13 cellular contexts compared by ENCODE assay signal in the genomic region with DNA sequence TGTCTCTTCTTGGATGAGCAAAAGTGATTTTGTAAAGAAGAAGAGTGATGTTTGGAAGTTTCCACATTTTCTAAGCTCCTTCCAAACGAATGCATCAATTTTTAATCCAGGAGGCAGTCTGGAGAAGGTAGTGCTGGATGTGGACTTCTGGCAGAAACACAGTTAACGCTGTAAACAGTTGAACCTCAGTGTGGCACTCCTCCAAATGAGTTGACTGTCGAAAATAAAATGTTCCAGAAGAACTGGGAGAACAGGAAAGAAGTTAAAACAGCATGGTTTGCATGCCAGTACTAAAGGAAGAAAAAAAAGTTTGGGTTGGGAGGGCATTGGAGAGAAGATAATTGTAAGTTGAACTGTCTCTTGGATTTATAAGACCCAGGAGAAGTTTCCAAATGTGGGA. TPM values are rescaled to one million over a fixed set of nuclear protein-coding genes. Genes with fewer than 3 reads are reported as not detected.
DNase-seq lines count a peak whose midpoint lies in the region; ATAC-seq, FAIRE-seq and TF ChIP-seq lines count a peak whose summit lies in the region.
"Had no signal": no experiment of that assay in that cellular context is flagged by ENCODE, and none has a peak within 500 bp of the region (broad histone marks: within the 10 kb centered on the region; RNA-seq: fewer than 3 reads in every experiment).

No MANE protein-coding gene starts in this region.

- intact Hi-C loops in endothelial cell of umbilical vein (cut with micrococcal nuclease) (no loop called here), right lobe of liver (cut with DNase I) (no loop called here), spleen (cut with DNase I; ENCODE audit: low total_unique reads) (no loop called here)

- peaks cover 9% of the 10 kb centered on the region; the same call in 1 of the 2 replicates for H3K36me3 ChIP-seq in HUES6 (ENCODE audit: control insufficient read depth, insufficient read depth, low read length)
- no peaks in the 10 kb centered on the region for H3K36me3 ChIP-seq in endothelial cell of umbilical vein (ENCODE audit: control insufficient read depth in 2 of 2, extremely low read depth in 1 of 2, insufficient read depth in 2 of 2, low read length in 2 of 2)
- H3K36me3 ChIP-seq in right lobe of liver: no peaks in the 10 kb centered on the region
- H3K36me3 ChIP-seq in spleen: no peaks in the 10 kb centered on the region
- H3K36me3 ChIP-seq: BLaER1 treated with 17β-estradiol and CSF1 and Interleukin-3, amounts not matched to agents 10 nM and 100 nM had no signal

- in situ Hi-C loops in KBM-7 (cut with MboI; ENCODE audit: low pct_unique_long_range_greater_than_20kb, low sequenced_read_pairs): no loop called here

- no peaks in the 10 kb centered on the region for H3K9me1 ChIP-seq in endothelial cell of umbilical vein (replicated peaks; ENCODE audit: control insufficient read depth, extremely low read depth, insufficient read depth, low read length)

- no peaks in the 10 kb centered on the region for H4K20me1 ChIP-seq in endothelial cell of umbilical vein (replicated peaks; ENCODE audit: control insufficient read depth, extremely low read depth, insufficient read depth, low read length)
- H4K20me1 ChIP-seq: BLaER1 treated with 17β-estradiol and CSF1 and Interleukin-3, amounts not matched to agents 10 nM and 100 nM had no signal

- no peak overlapping the region for H2AFZ ChIP-seq in endothelial cell of umbilical vein (ENCODE audit: low read depth, low read length)

- dilution Hi-C loops in endothelial cell of umbilical vein (cut with MboI; ENCODE audit: extremely low pct_ligation_motif_present, low sequenced_read_pairs): no loop called here

- H3K4me1 ChIP-seq in HUES6 (ENCODE audit: control insufficient read depth, insufficient read depth, low read length) (peaks cover 73% of the 10 kb centered on the region), endothelial cell of umbilical vein (ENCODE audit: control insufficient read depth, extremely low read depth, insufficient read depth, low read length) (peaks cover 3% of the 10 kb centered on the region), right lobe of liver (peaks cover 0 to 29% (median 6%) of the 10 kb centered on the region in 4 donors), spleen (peaks cover 9 to 35% (median 25%) of the 10 kb centered on the region in 6 donors)

- TF ChIP-seq CTCF in endothelial cell of umbilical vein (IDR thresholded peaks at IDR 0.05; ENCODE audit: extremely low read depth in 1 of 2, insufficient read depth in 1 of 2, low read depth in 1 of 2, low read length in 2 of 2) (no peak), right lobe of liver (IDR thresholded peaks at IDR 0.05) (no peak), spleen (IDR thresholded peaks at IDR 0.05 in 8 of 11, conservative IDR thresholded peaks at IDR 0.05 in 3 of 11) (no peak)

- 9% methylated on average over 3 of the region's 3 CpGs for WGBS in right lobe of liver (ENCODE audit: insufficient coverage, low coverage, low lambda C conversion rate, missing lambda C conversion rate)
- 41 to 61% (median 50%) methylated on average over 3 of the region's 3 CpGs for WGBS in spleen, 5 donors

- POLR2A ChIA-PET in endothelial cell of umbilical vein (lab: Charles Lee): no interaction called here

- ATAC-seq in right lobe of liver: peak; percentile 36 to 60 (median 44)
- ATAC-seq: natural killer cell treated with Interleukin-12 subunit alpha and Interleukin-12 subunit beta and Interleukin-15 and Interleukin-18, amount 100 ng/mL, for 72 hours had no signal

- peak; percentile 73 for DNase-seq in endothelial cell of umbilical vein (ENCODE audit: low read depth, low spot score)
- no peak for DNase-seq in right lobe of liver
- no peak for DNase-seq in spleen
- DNase-seq in kidney tubule cell (ENCODE audit: low spot score): no peak
- DNase-seq in KBM-7: no peak
- DNase-seq in RCC 7860 (ENCODE audit: low spot score): no peak
- no peak for DNase-seq in AML-193 (lab: John Stamatoyannopoulos, UW)
- DNase-seq: NCI-H1436 had no signal

- H3K4me3 ChIP-seq in HUES6 (ENCODE audit: low read depth, low read length) (no peak overlapping the region), endothelial cell of umbilical vein (replicated peaks in 1 of 3; ENCODE audit: insufficient read depth in 1 of 3, low read depth in 1 of 3, low read length in 3 of 3) (no peak overlapping the region), right lobe of liver (no peak overlapping the region), spleen (no peak overlapping the region)
- H3K4me3 ChIP-seq: BLaER1 treated with 17β-estradiol and CSF1 and Interleukin-3, amounts not matched to agents 10 nM and 100 nM had no signal

- BruUV-seq in endothelial cell of umbilical vein (replicated peaks; lab: Mats Ljungman, UMichigan): no TSS peak

- no peak overlapping the region for H3K4me2 ChIP-seq in endothelial cell of umbilical vein (ENCODE audit: insufficient read depth, low read length)

- CTCF ChIA-PET in endothelial cell of umbilical vein (lab: Charles Lee): interaction anchor here (1.4 kb wide), 1 partner anchor 10 kb away, joined by 4 read pairs; no protein-coding TSS in a partner anchor

- TF ChIP-seq POLR2A in endothelial cell of umbilical vein (IDR thresholded peaks at IDR 0.05; ENCODE audit: low read depth, low read length) (no peak), right lobe of liver (IDR thresholded peaks at IDR 0.05) (no peak), spleen (IDR thresholded peaks at IDR 0.05) (no peak)

- H3K9me3 ChIP-seq in HUES6 (ENCODE audit: control insufficient read depth, insufficient read depth, low read depth, low read length) (no peaks in the 10 kb centered on the region), endothelial cell of umbilical vein (replicated peaks; ENCODE audit: control insufficient read depth, insufficient read depth, low read length) (no peaks in the 10 kb centered on the region), right lobe of liver (no peaks in the 10 kb centered on the region), spleen (no peaks in the 10 kb centered on the region)
- H3K9me3 ChIP-seq: BLaER1 treated with 17β-estradiol and CSF1 and Interleukin-3, amounts not matched to agents 10 nM and 100 nM had no signal

- no peaks in the 10 kb centered on the region for H3K79me2 ChIP-seq in endothelial cell of umbilical vein (ENCODE audit: control insufficient read depth, insufficient read depth, low read length)

- no peak overlapping the region for H3K9ac ChIP-seq in HUES6 (ENCODE audit: low read length)
- H3K9ac ChIP-seq in endothelial cell of umbilical vein (replicated peaks; ENCODE audit: extremely low read depth, insufficient read depth, low read length): no peak overlapping the region
- H3K9ac ChIP-seq: BLaER1 treated with 17β-estradiol and CSF1 and Interleukin-3, amounts not matched to agents 10 nM and 100 nM had no signal

- no peaks in the 10 kb centered on the region for H3K27me3 ChIP-seq in HUES6 (ENCODE audit: control insufficient read depth, insufficient read depth, low read length)
- no peaks in the 10 kb centered on the region for H3K27me3 ChIP-seq in endothelial cell of umbilical vein (ENCODE audit: control insufficient read depth in 2 of 2, insufficient read depth in 2 of 2, low read length in 2 of 2)
- H3K27me3 ChIP-seq in right lobe of liver: no peaks in the 10 kb centered on the region
- H3K27me3 ChIP-seq in spleen (replicated peaks in 1 of 7): peaks cover 0 to 9% (median 0%) of the 10 kb centered on the region in 7 donors
- H3K27me3 ChIP-seq: BLaER1 treated with 17β-estradiol and CSF1 and Interleukin-3, amounts not matched to agents 10 nM and 100 nM had no signal

- no peak for FAIRE-seq in endothelial cell of umbilical vein (lab: Jason Lieb, UNC)
- FAIRE-seq in RCC 7860 (lab: Jason Lieb, UNC): no peak
- FAIRE-seq: TTC549, urothelium cell line had no signal

- H3K27ac ChIP-seq in HUES6 (ENCODE audit: low read depth, low read length): 0 out of 2 replicates have a peak overlapping the region, but pooled peaks have one; percentile 35
- no peak overlapping the region for H3K27ac ChIP-seq in endothelial cell of umbilical vein (ENCODE audit: insufficient read depth, low read depth, low read length)
- H3K27ac ChIP-seq in right lobe of liver: peak overlapping the region in 1 of 3 donors; percentile 55
- peak overlapping the region in 7 of 8 donors; percentile 45 to 69 (median 57) for H3K27ac ChIP-seq in spleen
- H3K27ac ChIP-seq: BLaER1 treated with 17β-estradiol and CSF1 and Interleukin-3, amounts not matched to agents 10 nM and 100 nM had no signal

TF ChIP-seq in endothelial cell of umbilical vein, 7 proteins besides CTCF, POLR2A, EP300 and RAD21:
- TF ChIP-seq MYC (IDR thresholded peaks at IDR 0.05; ENCODE audit: low read depth, low read length) (no peak), JUN (IDR thresholded peaks at IDR 0.05; ENCODE audit: borderline replicate concordance, insufficient read depth, insufficient read length, low read depth) (no peak), EZH2 (IDR thresholded peaks at IDR 0.05; ENCODE audit: borderline replicate concordance, low read depth, low read length, severe bottlenecking) (no peak), FOS (IDR thresholded peaks at IDR 0.05; ENCODE audit: borderline replicate concordance, insufficient read depth, low read length) (no peak), MAX (IDR thresholded peaks at IDR 0.05; ENCODE audit: insufficient read depth, insufficient read length) (no peak), GATA2 (IDR thresholded peaks at IDR 0.05; ENCODE audit: insufficient read depth, insufficient read length, low read depth, low read length) (no peak), POLR2AphosphoS5 (IDR thresholded peaks at IDR 0.05; ENCODE audit: insufficient read depth, low read depth, low read length) (no peak)
TF ChIP-seq in endothelial cell of umbilical vein: peak in this region for 0.

RNA-seq across cellular contexts. Expression of gene ZNF462, which starts 6.5 kb away (rescaled TPM):
- 24.7 and 27.0 TPM in 2 replicates for total RNA-seq in endothelial cell of umbilical vein
- 6.2 and 6.3 TPM in 2 replicates for polyA plus RNA-seq in endothelial cell of umbilical vein
- 7.3 and 8.1 TPM in 2 replicates for polyA plus RNA-seq in endothelial cell of umbilical vein (2011; cell fraction: cytosol; rRNA removed)
- polyA plus RNA-seq in endothelial cell of umbilical vein (2011; cell fraction: nucleus; rRNA removed): 21.7 and 25.0 TPM in 2 replicates
- 5.5 and 6.6 TPM in 2 replicates for polyA plus RNA-seq in endothelial cell of umbilical vein (2012)
- 38.8 and 52.1 TPM in 2 replicates for polyA minus RNA-seq in endothelial cell of umbilical vein
- polyA minus RNA-seq in endothelial cell of umbilical vein (2011; cell fraction: cytosol; rRNA and poly(A)+ RNA removed): 2.4 TPM
- 55.4 and 63.8 TPM in 2 replicates for polyA minus RNA-seq in endothelial cell of umbilical vein (2011; cell fraction: nucleus; rRNA and poly(A)+ RNA removed)
- 1 to 10 TPM in 5 of 6 experiments, under 1 TPM in 1; 0.93 to 4.0 (median 2.9) TPM for total RNA-seq in right lobe of liver
- 10 to 100 TPM; 18.6 to 38.9 (median 22.9) TPM for total RNA-seq in spleen
- 1 to 10 TPM in 1 of 3 donors, under 1 TPM in 2; 0.36 to 1.4 (median 0.70) TPM for polyA plus RNA-seq in spleen
